In the genomic region with DNA sequence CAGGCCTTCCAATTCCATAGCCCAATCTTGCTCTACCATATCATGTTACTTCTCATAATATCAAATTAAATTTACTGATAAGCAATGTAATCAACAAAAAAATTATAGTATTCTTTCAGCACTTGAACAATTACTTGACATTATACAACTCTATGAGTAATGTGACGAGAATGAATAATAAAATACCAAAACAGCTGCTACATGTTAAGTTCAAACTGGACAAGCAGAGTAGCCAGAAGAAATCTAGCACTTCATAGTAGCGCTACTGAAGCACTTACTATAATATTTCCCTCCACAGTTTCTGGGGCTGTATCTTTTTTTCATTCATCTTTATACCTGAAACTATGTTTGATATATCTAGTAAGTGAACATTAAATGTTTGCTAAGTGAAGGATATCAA, we compare ENCODE assay signal across 17 cellular contexts. TPM values are rescaled to one million over a fixed set of nuclear protein-coding genes. Genes with fewer than 3 reads are reported as not detected.
DNase-seq lines count a peak whose midpoint lies in the region; ATAC-seq and TF ChIP-seq lines count a peak whose summit lies in the region.
"Had no signal": no experiment of that assay in that cellular context is flagged by ENCODE, and none has a peak within 500 bp of the region (broad histone marks: within the 10 kb centered on the region; RNA-seq: fewer than 3 reads in every experiment).

No MANE protein-coding gene starts in this region.

- H3K27me3 ChIP-seq in RWPE2 (ENCODE audit: insufficient read depth, poor library complexity, severe bottlenecking): no peaks in the 10 kb centered on the region
- H3K27me3 ChIP-seq: transverse colon had no signal

- H3K4me1 ChIP-seq in RWPE2 (ENCODE audit: insufficient read depth, poor library complexity, severe bottlenecking): peaks cover 58% of the 10 kb centered on the region

- no peak overlapping the region for H3K27ac ChIP-seq in RWPE2 (ENCODE audit: poor library complexity, severe bottlenecking)
- H3K27ac ChIP-seq: prostate gland, WERI-Rb-1 had no signal

- H3K4me3 ChIP-seq in RWPE2 (ENCODE audit: severe bottlenecking) (no peak overlapping the region), fibroblast of pulmonary artery (replicated peaks; ENCODE audit: low read depth, low read length) (no peak overlapping the region)
- H3K4me3 ChIP-seq: mucosa of descending colon, prostate gland, transverse colon had no signal

- peaks cover 8% of the 10 kb centered on the region; the same call in 1 of the 2 replicates for H3K36me3 ChIP-seq in RWPE2 (ENCODE audit: low read depth)
- H3K36me3 ChIP-seq: prostate gland, transverse colon, WERI-Rb-1 had no signal

- H3K9me3 ChIP-seq in RWPE2 (ENCODE audit: severe bottlenecking): no peaks in the 10 kb centered on the region
- H3K9me3 ChIP-seq: mucosa of descending colon, prostate gland, transverse colon had no signal

- TF ChIP-seq CTCF in RWPE2 (IDR thresholded peaks at IDR 0.05; ENCODE audit: poor library complexity, severe bottlenecking) (no peak), fibroblast of pulmonary artery (IDR thresholded peaks at IDR 0.05; ENCODE audit: low read length, missing control alignments) (no peak)

- 0 out of 3 replicates have a peak, but pooled peaks have one; percentile 35 for ATAC-seq in RWPE2 (ENCODE audit: low read depth)
- ATAC-seq in HG02763 (IDR thresholded peaks at IDR 0.05; ENCODE audit: unreplicated experiment): no peak
- ATAC-seq: mucosa of descending colon had no signal

- DNase-seq in GM03348 (ENCODE audit: low spot score): peak; percentile 31
- no peak for DNase-seq in RWPE2 (ENCODE audit: low spot score)
- peak; percentile 69 for DNase-seq in fibroblast of pulmonary artery (ENCODE audit: low read depth)
- DNase-seq in renal cortical epithelial cell (ENCODE audit: low read depth): peak; percentile 50
- DNase-seq in putamen (ENCODE audit: low spot score): no peak
- no peak for DNase-seq in T-helper 1 cell
- DNase-seq: activated effector memory CD4-positive, alpha-beta T cell treated with Interleukin-2 at 50 U/mL for 16 hours; endodermal cell; GDM1; islet precursor cell; mucosa of descending colon; NCI-H1092; stimulated activated CD4-positive, alpha-beta T cell treated with anti-CD3 and anti-CD28 coated beads, Interleukin-2, amount 100 ng/mL, for 24 hours; transverse colon; WERI-Rb-1 had no signal

RNA-seq across cellular contexts. Expression of a gene that starts 14.9 kb away (rescaled TPM):
- total RNA-seq in renal cortical epithelial cell: 27.6 and 52.9 TPM in 2 replicates

Comparison
In these comparisons a context has a peak if more than half of its experiments do, and no peak if none do; other contexts are left out.
1. DNase-seq: peak in GM03348 (single experiment), fibroblast of pulmonary artery (single experiment) and renal cortical epithelial cell (single experiment); none in RWPE2 (single experiment), putamen (single experiment) and T-helper 1 cell (0 of 5).